Comparison of ENCODE assay signal across 1 cellular context in genomic region chr10:87089746-87090145, GRCh38.
TF ChIP-seq lines count a peak whose summit lies in the region.

No MANE protein-coding gene starts in this region.

TF ChIP-seq in HepG2, 621 proteins besides CTCF, POLR2A, EP300 and RAD21:
- TF ChIP-seq ZNF780A (CRISPR knock-in tag; IDR thresholded peaks at IDR 0.05) (no peak), ZNF678 (CRISPR knock-in tag; IDR thresholded peaks at IDR 0.05) (no peak), STAT6 (CRISPR knock-in tag; IDR thresholded peaks at IDR 0.05; ENCODE audit: borderline replicate concordance) (no peak), MAZ (IDR thresholded peaks at IDR 0.05; ENCODE audit: borderline replicate concordance, low read depth, low read length) (no peak), MAZ (CRISPR knock-in tag; IDR thresholded peaks at IDR 0.05; ENCODE audit: low read depth) (no peak), ZNF773 (CRISPR knock-in tag; IDR thresholded peaks at IDR 0.05; ENCODE audit: borderline replicate concordance) (no peak), KDM6A (CRISPR knock-in tag; IDR thresholded peaks at IDR 0.05; ENCODE audit: low read depth) (no peak), RARA (CRISPR knock-in tag; IDR thresholded peaks at IDR 0.05) (no peak), ZNF230 (CRISPR knock-in tag; IDR thresholded peaks at IDR 0.05) (no peak), SOX6 (IDR thresholded peaks at IDR 0.05) (no peak), SOX6 (CRISPR knock-in tag; IDR thresholded peaks at IDR 0.05) (no peak), ZBTB1 (CRISPR knock-in tag; IDR thresholded peaks at IDR 0.05; ENCODE audit: borderline replicate concordance) (no peak), ZNF501 (CRISPR knock-in tag; IDR thresholded peaks at IDR 0.05) (no peak), ZNF556 (CRISPR knock-in tag; IDR thresholded peaks at IDR 0.05; ENCODE audit: borderline replicate concordance) (no peak), ZNF256 (CRISPR knock-in tag; conservative IDR thresholded peaks at IDR 0.05) (no peak), POGZ (CRISPR knock-in tag; IDR thresholded peaks at IDR 0.05) (no peak), NR2F1 (CRISPR knock-in tag; IDR thresholded peaks at IDR 0.05) (no peak), IRF1 (CRISPR knock-in tag; IDR thresholded peaks at IDR 0.05; ENCODE audit: low read depth) (no peak)
TF ChIP-seq in HepG2: peak in this region for 0.
